ENCODE assay signal across 23 cellular contexts in genomic region chr1:30414851-30415165, GRCh38.
A peak's percentile ranks its signal among the peaks of the same experiment; 100 is the strongest.
DNase-seq lines count a peak whose midpoint lies in the region; ATAC-seq and TF ChIP-seq lines count a peak whose summit lies in the region.
"Had no signal": no experiment of that assay in that cellular context is flagged by ENCODE, and none has a peak within 500 bp of the region (broad histone marks: within the 10 kb centered on the region; RNA-seq: fewer than 3 reads in every experiment).

No MANE protein-coding gene starts in this region.

- no peak overlapping the region for H3K18ac ChIP-seq in mesenchymal stem cell (ENCODE audit: low read depth in 1 of 2, low read length in 2 of 2)

- DNase-seq in AG20443 (ENCODE audit: low spot score) (peak; percentile 6), osteocyte (ENCODE audit: extremely low spot score, unreplicated experiment) (peak; percentile 44), mesenchymal stem cell (no peak), neural progenitor cell (ENCODE audit: low spot score) (no peak)
- DNase-seq in activated T-helper 2 cell treated with anti-CD3 and anti-CD28 coated beads, Interferon-gamma antibody, Interleukin-2, Interleukin-4, amounts not matched to agents 10 μg/mL and 5 μg/mL and 100 μg/mL, durations not matched to agents 14 hours and 24 hours and 36 hours (ENCODE audit: low spot score), result peak; percentile 1
- DNase-seq: DMS53, MM.1S, NCI-H1048, NCI-H1417 treated with DMSO at 0.1 percent for 48 hours, NCI-H1694 treated with DMSO at 0.1 percent for 48 hours, NCI-H2081, NCI-H2227 treated with DMSO at 0.1 percent for 48 hours, NCI-H526 treated with DMSO at 0.1 percent for 48 hours, RPMI8226, SHP77 had no signal

- H4K20me1 ChIP-seq in BLaER1 (no peaks in the 10 kb centered on the region), neural progenitor cell (ENCODE audit: low read depth) (no peaks in the 10 kb centered on the region)

- intact Hi-C loops in activated T-helper 2 cell treated with anti-CD3 and anti-CD28 coated beads, Interferon-gamma antibody, Interleukin-2, Interleukin-4, amounts not matched to agents 10 μg/mL and 5 μg/mL and 100 μg/mL, durations not matched to agents 14 hours and 24 hours and 36 hours (cut with micrococcal nuclease), result no loop called here

- no peak overlapping the region for H3K27ac Mint-ChIP-seq in activated T-helper 2 cell treated with anti-CD3 and anti-CD28 coated beads, Interferon-gamma antibody, Interleukin-2, Interleukin-4, amounts not matched to agents 10 μg/mL and 5 μg/mL and 100 μg/mL, durations not matched to agents 14 hours and 24 hours and 36 hours
- H3K27ac Mint-ChIP-seq in osteocyte (ENCODE audit: unreplicated experiment) (no peak overlapping the region), neural progenitor cell (no peak overlapping the region)
- H3K27ac Mint-ChIP-seq: B cell, IgD-negative memory B cell had no signal

- peak overlapping the region; percentile 78 for H3K4me2 ChIP-seq in BLaER1
- no peak overlapping the region for H3K4me2 ChIP-seq in mesenchymal stem cell (ENCODE audit: low read length, poor library complexity, severe bottlenecking)
- no peak overlapping the region for H3K4me2 ChIP-seq in neural progenitor cell
- H3K4me2 ChIP-seq: KMS-11 had no signal

- H3K9me3 ChIP-seq in BLaER1 (no peaks in the 10 kb centered on the region), mesenchymal stem cell (ENCODE audit: control insufficient read depth, low read length) (no peaks in the 10 kb centered on the region), neural progenitor cell (ENCODE audit: low read depth) (no peaks in the 10 kb centered on the region)

- H2BK5ac ChIP-seq in mesenchymal stem cell (ENCODE audit: low read depth, low read length, poor library complexity, severe bottlenecking), result no peak overlapping the region

- H3K36me3 Mint-ChIP-seq in activated T-helper 2 cell treated with anti-CD3 and anti-CD28 coated beads, Interferon-gamma antibody, Interleukin-2, Interleukin-4, amounts not matched to agents 10 μg/mL and 5 μg/mL and 100 μg/mL, durations not matched to agents 14 hours and 24 hours and 36 hours (ENCODE audit: low read depth), result no peaks in the 10 kb centered on the region
- no peaks in the 10 kb centered on the region for H3K36me3 Mint-ChIP-seq in osteocyte (ENCODE audit: unreplicated experiment)
- no peaks in the 10 kb centered on the region for H3K36me3 Mint-ChIP-seq in neural progenitor cell
- H3K36me3 Mint-ChIP-seq: IgD-negative memory B cell had no signal

- no peak overlapping the region for H3K4me3 Mint-ChIP-seq in activated T-helper 2 cell treated with anti-CD3 and anti-CD28 coated beads, Interferon-gamma antibody, Interleukin-2, Interleukin-4, amounts not matched to agents 10 μg/mL and 5 μg/mL and 100 μg/mL, durations not matched to agents 14 hours and 24 hours and 36 hours (ENCODE audit: low read depth)
- H3K4me3 Mint-ChIP-seq in osteocyte (ENCODE audit: unreplicated experiment), result no peak overlapping the region
- no peak overlapping the region for H3K4me3 Mint-ChIP-seq in neural progenitor cell
- H3K4me3 Mint-ChIP-seq: B cell, IgD-negative memory B cell had no signal

- H3K79me1 ChIP-seq in mesenchymal stem cell (replicated peaks; ENCODE audit: low read length, poor library complexity, severe bottlenecking), result no peaks in the 10 kb centered on the region

- H2AFZ ChIP-seq in mesenchymal stem cell (ENCODE audit: low read depth, low read length), result no peak overlapping the region
- no peak overlapping the region for H2AFZ ChIP-seq in neural progenitor cell (replicated peaks)

- no peak overlapping the region for H2BK15ac ChIP-seq in mesenchymal stem cell (ENCODE audit: low read depth, poor library complexity, severe bottlenecking)

- H3K4me1 ChIP-seq in BLaER1 (peaks cover 59% of the 10 kb centered on the region), mesenchymal stem cell (ENCODE audit: control insufficient read depth, insufficient read depth, low read depth, low read length) (no peaks in the 10 kb centered on the region), neural progenitor cell (no peaks in the 10 kb centered on the region)

- ATAC-seq in HG02970 (IDR thresholded peaks at IDR 0.05; ENCODE audit: low FRiP score, unreplicated experiment), result no peak
- ATAC-seq: GM12878, HCT116 had no signal

- H3K79me2 ChIP-seq in neural progenitor cell (ENCODE audit: low read depth), result no peaks in the 10 kb centered on the region

- no peak overlapping the region for H4K8ac ChIP-seq in mesenchymal stem cell (ENCODE audit: low read length)

- TF ChIP-seq CTCF in osteocyte (IDR thresholded peaks at IDR 0.05), result no peak
- no peak for TF ChIP-seq CTCF in neural progenitor cell (IDR thresholded peaks at IDR 0.05)

- H2AK5ac ChIP-seq in mesenchymal stem cell (ENCODE audit: low read length, severe bottlenecking), result no peak overlapping the region

- H3K27me3 Mint-ChIP-seq in activated T-helper 2 cell treated with anti-CD3 and anti-CD28 coated beads, Interferon-gamma antibody, Interleukin-2, Interleukin-4, amounts not matched to agents 10 μg/mL and 5 μg/mL and 100 μg/mL, durations not matched to agents 14 hours and 24 hours and 36 hours (ENCODE audit: low read depth), result no peaks in the 10 kb centered on the region
- H3K27me3 Mint-ChIP-seq in osteocyte (ENCODE audit: unreplicated experiment) (no peaks in the 10 kb centered on the region), neural progenitor cell (ENCODE audit: insufficient read depth, low read depth) (peaks cover 4% of the 10 kb centered on the region)

- H3K4me1 Mint-ChIP-seq in activated T-helper 2 cell treated with anti-CD3 and anti-CD28 coated beads, Interferon-gamma antibody, Interleukin-2, Interleukin-4, amounts not matched to agents 10 μg/mL and 5 μg/mL and 100 μg/mL, durations not matched to agents 14 hours and 24 hours and 36 hours (ENCODE audit: low read depth), result no peaks in the 10 kb centered on the region
- H3K4me1 Mint-ChIP-seq in osteocyte (ENCODE audit: unreplicated experiment), result no peaks in the 10 kb centered on the region
- no peaks in the 10 kb centered on the region for H3K4me1 Mint-ChIP-seq in neural progenitor cell
- H3K4me1 Mint-ChIP-seq: B cell, IgD-negative memory B cell had no signal

- no peak overlapping the region for H3K4me3 ChIP-seq in BLaER1
- no peak overlapping the region for H3K4me3 ChIP-seq in mesenchymal stem cell (ENCODE audit: insufficient read depth in 1 of 2, low read depth in 1 of 2, low read length in 2 of 2)
- H3K4me3 ChIP-seq in neural progenitor cell, result no peak overlapping the region
- H3K4me3 ChIP-seq: GM12878 had no signal

- no peak overlapping the region for H3K4ac ChIP-seq in mesenchymal stem cell (ENCODE audit: low read depth in 1 of 2, low read length in 2 of 2)

- H3K14ac ChIP-seq in mesenchymal stem cell (ENCODE audit: low read length in 2 of 2), result no peak overlapping the region

- H3K9me3 Mint-ChIP-seq in activated T-helper 2 cell treated with anti-CD3 and anti-CD28 coated beads, Interferon-gamma antibody, Interleukin-2, Interleukin-4, amounts not matched to agents 10 μg/mL and 5 μg/mL and 100 μg/mL, durations not matched to agents 14 hours and 24 hours and 36 hours, result no peaks in the 10 kb centered on the region
- no peaks in the 10 kb centered on the region for H3K9me3 Mint-ChIP-seq in osteocyte (ENCODE audit: unreplicated experiment)
- H3K9me3 Mint-ChIP-seq in neural progenitor cell, result no peaks in the 10 kb centered on the region
- H3K9me3 Mint-ChIP-seq: IgD-negative memory B cell had no signal

- H3K27ac ChIP-seq in BLaER1 (no peak overlapping the region), mesenchymal stem cell (ENCODE audit: low read length, poor library complexity, severe bottlenecking) (no peak overlapping the region), neural progenitor cell (no peak overlapping the region)
- H3K27ac ChIP-seq: HL-60, KMS-11 had no signal

- no peaks in the 10 kb centered on the region for H3F3A ChIP-seq in neural progenitor cell (ENCODE audit: low read depth)

- no peak overlapping the region for H2BK120ac ChIP-seq in mesenchymal stem cell (ENCODE audit: low read depth, low read length)

- H3K9ac ChIP-seq in BLaER1 (no peak overlapping the region), mesenchymal stem cell (ENCODE audit: low read length) (no peak overlapping the region), neural progenitor cell (no peak overlapping the region)
- H3K9ac ChIP-seq: KMS-11 had no signal

- H3K23ac ChIP-seq in mesenchymal stem cell (ENCODE audit: low read length in 2 of 2), result no peak overlapping the region

- no peak overlapping the region for H4K91ac ChIP-seq in mesenchymal stem cell (ENCODE audit: low read length)

- H3K27me3 ChIP-seq in BLaER1, result no peaks in the 10 kb centered on the region
- H3K27me3 ChIP-seq in mesenchymal stem cell (ENCODE audit: control insufficient read depth in 1 of 2, insufficient read depth in 1 of 2, low read length in 2 of 2), result peaks cover 0 to 36% of the 10 kb centered on the region in 2 experiments
- no peaks in the 10 kb centered on the region for H3K27me3 ChIP-seq in neural progenitor cell

- H3K36me3 ChIP-seq in BLaER1, result no peaks in the 10 kb centered on the region
- no peaks in the 10 kb centered on the region for H3K36me3 ChIP-seq in mesenchymal stem cell (ENCODE audit: control insufficient read depth in 1 of 2, insufficient read depth in 2 of 2, low read depth in 1 of 2, low read length in 2 of 2)
- H3K36me3 ChIP-seq in neural progenitor cell, result no peaks in the 10 kb centered on the region

- H2BK12ac ChIP-seq in mesenchymal stem cell (ENCODE audit: low read length in 2 of 2), result no peak overlapping the region

- 80% methylated on average over 1 of the region's 3 CpGs for WGBS in mesenchymal stem cell

Comparison
In these comparisons a context has a peak if more than half of its experiments do, and no peak if none do; other contexts are left out.
1. DNase-seq: peak in AG20443 (single experiment), activated T-helper 2 cell treated with anti-CD3 and anti-CD28 coated beads, Interferon-gamma antibody, Interleukin-2, Interleukin-4, amounts not matched to agents 10 μg/mL and 5 μg/mL and 100 μg/mL, durations not matched to agents 14 hours and 24 hours and 36 hours (single experiment) and osteocyte (single experiment); none in mesenchymal stem cell (single experiment) and neural progenitor cell (single experiment).